Comparison of ENCODE assay signal across 1 cellular context in the genomic region with DNA sequence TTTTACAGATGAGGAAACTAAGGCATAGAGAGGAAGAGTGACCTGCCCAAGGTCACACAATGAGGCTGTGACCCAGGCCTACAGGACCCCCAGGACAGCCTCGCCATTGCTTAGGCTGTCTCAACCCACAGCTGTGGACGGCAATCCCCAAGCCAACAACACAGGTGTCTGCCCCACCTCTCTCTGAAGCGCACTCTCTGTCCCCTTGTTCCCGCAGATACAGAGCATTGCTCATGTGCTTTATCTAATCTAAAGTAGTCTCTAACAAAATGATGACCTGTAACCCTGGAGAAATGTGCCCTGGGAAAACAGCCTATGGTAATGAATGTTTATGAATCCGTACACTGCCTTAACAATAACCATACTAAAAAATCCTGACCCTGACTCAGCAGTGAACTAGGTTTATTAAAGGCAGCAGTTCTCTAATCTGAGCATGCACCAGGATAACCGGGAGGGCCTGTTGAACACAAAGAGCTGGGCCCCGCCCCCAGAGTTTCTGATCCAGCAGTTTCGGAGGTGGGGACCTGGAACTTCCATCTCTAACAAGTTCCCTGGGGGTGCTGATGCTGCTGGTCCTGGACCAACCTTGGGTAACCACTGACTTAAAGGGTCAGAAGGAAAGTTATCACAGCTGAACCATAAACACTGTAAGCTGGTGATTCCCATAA.
TF ChIP-seq lines count a peak whose summit lies in the region.

No MANE protein-coding gene starts in this region.

TF ChIP-seq in IMR-90, 13 proteins besides CTCF, POLR2A, EP300 and RAD21 (continued from another document):
- TF ChIP-seq, protein P1, sequence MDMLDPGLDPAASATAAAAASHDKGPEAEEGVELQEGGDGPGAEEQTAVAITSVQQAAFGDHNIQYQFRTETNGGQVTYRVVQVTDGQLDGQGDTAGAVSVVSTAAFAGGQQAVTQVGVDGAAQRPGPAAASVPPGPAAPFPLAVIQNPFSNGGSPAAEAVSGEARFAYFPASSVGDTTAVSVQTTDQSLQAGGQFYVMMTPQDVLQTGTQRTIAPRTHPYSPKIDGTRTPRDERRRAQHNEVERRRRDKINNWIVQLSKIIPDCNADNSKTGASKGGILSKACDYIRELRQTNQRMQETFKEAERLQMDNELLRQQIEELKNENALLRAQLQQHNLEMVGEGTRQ (IDR thresholded peaks at IDR 0.05; ENCODE audit: low read depth, low read length): no peak
